Comparison of ENCODE assay signal across 13 cellular contexts in the genomic region with DNA sequence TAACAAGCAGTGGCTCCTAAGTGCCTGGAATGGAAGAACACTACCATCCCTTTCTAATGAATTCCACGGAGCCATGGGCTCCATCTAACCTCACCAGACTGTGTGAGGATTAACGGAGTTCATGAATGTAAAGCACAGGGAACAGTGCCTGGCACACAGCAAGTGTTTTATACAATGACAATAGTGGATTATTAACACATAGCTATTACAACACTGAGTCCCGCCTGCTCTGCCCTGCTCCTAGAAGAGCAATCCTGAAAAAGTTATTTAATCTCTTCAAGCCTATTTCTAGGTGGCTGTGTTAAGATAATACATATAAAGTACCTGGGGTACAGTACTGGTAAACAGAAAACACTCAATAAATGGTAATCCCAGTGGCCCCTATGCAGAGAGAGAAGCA. TPM values are rescaled to one million over a fixed set of nuclear protein-coding genes. Genes with fewer than 3 reads are reported as not detected.
DNase-seq lines count a peak whose midpoint lies in the region; ATAC-seq and TF ChIP-seq lines count a peak whose summit lies in the region.
"Had no signal": no experiment of that assay in that cellular context is flagged by ENCODE, and none has a peak within 500 bp of the region (broad histone marks: within the 10 kb centered on the region; RNA-seq: fewer than 3 reads in every experiment).

No MANE protein-coding gene starts in this region.

- H4K91ac ChIP-seq in IMR-90 (ENCODE audit: insufficient read depth, low read depth, low read length): no peak overlapping the region

- peak overlapping the region; percentile 20 for H3K27ac Mint-ChIP-seq in MCF 10A (ENCODE audit: low read depth, unreplicated experiment)
- H3K27ac Mint-ChIP-seq: CD4-positive, CD25-positive, alpha-beta regulatory T cell had no signal

- H3K36me3 ChIP-seq in breast epithelium (no peaks in the 10 kb centered on the region), IMR-90 (ENCODE audit: control insufficient read depth, insufficient read depth, low read length) (peaks cover 16% of the 10 kb centered on the region)

- H3K79me1 ChIP-seq in IMR-90 (ENCODE audit: low read depth in 1 of 2, low read length in 2 of 2): peaks cover 19 to 25% of the 10 kb centered on the region in 2 experiments

- H3K56ac ChIP-seq in IMR-90 (ENCODE audit: extremely low read depth, insufficient read depth, low read length): no peak overlapping the region

- H4K8ac ChIP-seq in IMR-90 (ENCODE audit: low read depth in 2 of 2, low read length in 2 of 2): no peak overlapping the region

- H3K4me1 Mint-ChIP-seq in MCF 10A (ENCODE audit: insufficient read depth, unreplicated experiment): peaks cover 29% of the 10 kb centered on the region

- TF ChIP-seq POLR2A in breast epithelium (IDR thresholded peaks at IDR 0.05) (no peak), IMR-90 (IDR thresholded peaks at IDR 0.05; ENCODE audit: low read depth, low read length) (no peak)

- peak overlapping the region; percentile 28; the same call in 1 of the 2 replicates for H4K5ac ChIP-seq in IMR-90 (ENCODE audit: low read depth, low read length)

- no peaks in the 10 kb centered on the region for H3K9me3 Mint-ChIP-seq in MCF 10A (ENCODE audit: unreplicated experiment)

- BruUV-seq in MCF 10A (replicated peaks; lab: Mats Ljungman, UMichigan): no TSS peak
- BruUV-seq in IMR-90 (replicated peaks; lab: Mats Ljungman, UMichigan): no TSS peak

- H3K4me3 ChIP-seq in breast epithelium (no peak overlapping the region), IMR-90 (ENCODE audit: insufficient read depth, low read depth, low read length) (no peak overlapping the region)
- H3K4me3 ChIP-seq: BLaER1 treated with 17β-estradiol and CSF1 and Interleukin-3, amounts not matched to agents 10 nM and 100 nM; GM23248; K562 had no signal

- H3K9me3 ChIP-seq in breast epithelium: no peaks in the 10 kb centered on the region
- no peaks in the 10 kb centered on the region for H3K9me3 ChIP-seq in IMR-90 (ENCODE audit: control insufficient read depth, insufficient read depth, low read length)

- H2AK5ac ChIP-seq in IMR-90 (ENCODE audit: low read depth, low read length): peak overlapping the region; percentile 13; the same call in 1 of the 2 replicates

- H2AFZ ChIP-seq in IMR-90 (replicated peaks; ENCODE audit: low read length, poor library complexity): no peak overlapping the region
- H2AFZ ChIP-seq: GM23248 had no signal

- in situ Hi-C loops in IMR-90 (cut with MboI; ENCODE audit: low sequenced_read_pairs): no loop called here

- 80% methylated on average over 1 of the region's 3 CpGs; no CpG with 5 or more reads in 1 of the 2 experiments for WGBS in IMR-90 (ENCODE audit: extremely low coverage in 2 of 2, insufficient read length in 1 of 2), 2 experiments

- intact Hi-C loops in MCF 10A (cut with micrococcal nuclease): loop anchor here (5.0 kb wide), 1 partner anchor 183 kb away; no protein-coding TSS in a partner anchor
- intact Hi-C loops in breast epithelium (cut with DNase I; ENCODE audit: low total_unique reads): no loop called here
- intact Hi-C loops in IMR-90 (cut with micrococcal nuclease): loop anchor here (2.0 to 10.0 kb wide), 3 partner anchors 100 to 384 kb away; no protein-coding TSS in a partner anchor

- no peak overlapping the region for H3K4me2 ChIP-seq in IMR-90 (ENCODE audit: low read depth, low read length)
- H3K4me2 ChIP-seq: BLaER1 treated with 17β-estradiol and CSF1 and Interleukin-3, amounts not matched to agents 10 nM and 100 nM had no signal

- H3K9me1 ChIP-seq in IMR-90 (ENCODE audit: insufficient read depth, low read length): no peaks in the 10 kb centered on the region

- 0 out of 3 replicates have a peak overlapping the region, but pooled peaks have one; percentile 50 for H2BK15ac ChIP-seq in IMR-90 (ENCODE audit: low read depth, low read length)

- H3K36me3 Mint-ChIP-seq in MCF 10A (ENCODE audit: insufficient read depth, unreplicated experiment): peaks cover 32% of the 10 kb centered on the region

- CTCF ChIA-PET in MCF 10A (lab: Yijun Ruan, JAX): interaction anchor here (0.6 to 12.3 kb wide), 19 partner anchors 9 to 1361 kb away, joined by 3 to 248 read pairs (median 4); no protein-coding TSS in a partner anchor
- CTCF ChIA-PET in IMR-90 (lab: Yijun Ruan, JAX): interaction anchor here (5.8 kb wide), 1 partner anchor 13 kb away, joined by 37 read pairs; no protein-coding TSS in a partner anchor

- H3K27ac ChIP-seq in breast epithelium (no peak overlapping the region), IMR-90 (ENCODE audit: insufficient read depth, low read length) (no peak overlapping the region)
- H3K27ac ChIP-seq: BLaER1 treated with 17β-estradiol and CSF1 and Interleukin-3, amounts not matched to agents 10 nM and 100 nM; GM23248 had no signal

- no peak for ATAC-seq in IMR-90 (ENCODE audit: low read depth)
- peak; percentile 69 for ATAC-seq in left lobe of liver
- ATAC-seq in HG03175 (IDR thresholded peaks at IDR 0.05; ENCODE audit: unreplicated experiment): no peak
- ATAC-seq: K562 had no signal

- peaks cover 3% of the 10 kb centered on the region; the same call in 1 of the 2 replicates for H4K20me1 ChIP-seq in IMR-90 (ENCODE audit: insufficient read depth, low read length)

- H3K27me3 Mint-ChIP-seq in MCF 10A (ENCODE audit: insufficient read depth, unreplicated experiment): no peaks in the 10 kb centered on the region
- H3K27me3 Mint-ChIP-seq: CD4-positive, CD25-positive, alpha-beta regulatory T cell had no signal

- POLR2A ChIA-PET in MCF 10A (lab: Yijun Ruan, JAX) (interaction anchor here (0.7 to 4.2 kb wide), 4 partner anchors 13 to 273 kb away, joined by 3 to 33 read pairs (median 12); a partner anchor contains a TSS), IMR-90 (lab: Charles Lee; ENCODE audit: unreplicated experiment) (no interaction called here)

- 0 out of 2 replicates have a peak overlapping the region, but pooled peaks have one; percentile 19 for H3K4ac ChIP-seq in IMR-90 (ENCODE audit: low read depth, low read length)

- dilution Hi-C loops in IMR-90 (cut with HindIII; ENCODE audit: low sequenced_read_pairs, unreplicated experiment): no loop called here

- peak overlapping the region; percentile 45; the same call in 1 of the 2 replicates for H2BK20ac ChIP-seq in IMR-90 (ENCODE audit: low read depth, low read length)

- H3K4me3 Mint-ChIP-seq in MCF 10A (ENCODE audit: unreplicated experiment): no peak overlapping the region
- H3K4me3 Mint-ChIP-seq: CD4-positive, CD25-positive, alpha-beta regulatory T cell had no signal

- TF ChIP-seq CTCF in MCF 10A (IDR thresholded peaks at IDR 0.05; ENCODE audit: unreplicated experiment) (no peak), breast epithelium (IDR thresholded peaks at IDR 0.05) (no peak), IMR-90 (conservative IDR thresholded peaks at IDR 0.05; ENCODE audit: low read depth, low read length) (no peak)

- no peak overlapping the region; the same call in 1 of the 2 replicates for H3K23ac ChIP-seq in IMR-90 (ENCODE audit: low read depth, low read length)

- no peak for TF ChIP-seq RAD21 in IMR-90 (IDR thresholded peaks at IDR 0.05; ENCODE audit: low read length)

- H3K27me3 ChIP-seq in breast epithelium (no peaks in the 10 kb centered on the region), IMR-90 (ENCODE audit: control insufficient read depth, insufficient read depth, low read length) (no peaks in the 10 kb centered on the region)
- H3K27me3 ChIP-seq: BLaER1 treated with 17β-estradiol and CSF1 and Interleukin-3, amounts not matched to agents 10 nM and 100 nM had no signal

- no peak overlapping the region for H2AK9ac ChIP-seq in IMR-90 (replicated peaks; ENCODE audit: low read depth, low read length, poor library complexity)

- H2BK120ac ChIP-seq in IMR-90 (ENCODE audit: low read depth, low read length): peak overlapping the region; percentile 23; the same call in 1 of the 2 replicates

- DNase-seq in MCF 10A (ENCODE audit: unreplicated experiment) (no peak), breast epithelium (ENCODE audit: low spot score in 2 of 2) (no peak), IMR-90 (no peak), left lobe of liver (ENCODE audit: low spot score) (no peak), NCI-H446 treated with DMSO at 0.1 percent for 48 hours (lab: John Stamatoyannopoulos, UW) (no peak), DMS 273 treated with DMSO at 0.1 percent for 48 hours (lab: John Stamatoyannopoulos, UW) (no peak)
- DNase-seq: ACHN; CD4-positive, CD25-positive, alpha-beta regulatory T cell; GM23248; H7 had no signal

- H3K18ac ChIP-seq in IMR-90 (ENCODE audit: low read depth, low read length): peak overlapping the region; percentile 53; the same call in 1 of the 2 replicates

- H3K4me1 ChIP-seq in breast epithelium (no peaks in the 10 kb centered on the region), IMR-90 (ENCODE audit: control insufficient read depth, insufficient read depth, low read length) (peaks cover 10% of the 10 kb centered on the region)
- H3K4me1 ChIP-seq: BLaER1 treated with 17β-estradiol and CSF1 and Interleukin-3, amounts not matched to agents 10 nM and 100 nM had no signal

- H3K9ac ChIP-seq in IMR-90 (ENCODE audit: low read depth, low read length): no peak overlapping the region
- H3K9ac ChIP-seq: BLaER1 treated with 17β-estradiol and CSF1 and Interleukin-3, amounts not matched to agents 10 nM and 100 nM; GM23248 had no signal

- peak overlapping the region; percentile 10 for H2BK5ac ChIP-seq in IMR-90 (ENCODE audit: low read depth, low read length, poor library complexity, severe bottlenecking)

- H3K14ac ChIP-seq in IMR-90 (replicated peaks; ENCODE audit: low read depth, low read length): no peak overlapping the region; the same call in 1 of the 2 replicates

TF ChIP-seq in IMR-90, 13 proteins besides CTCF, POLR2A, EP300 and RAD21 (continues in another document):
- no peak for TF ChIP-seq MXI1 (IDR thresholded peaks at IDR 0.05; ENCODE audit: borderline replicate concordance, low read depth, low read length)
- TF ChIP-seq, protein P1, sequence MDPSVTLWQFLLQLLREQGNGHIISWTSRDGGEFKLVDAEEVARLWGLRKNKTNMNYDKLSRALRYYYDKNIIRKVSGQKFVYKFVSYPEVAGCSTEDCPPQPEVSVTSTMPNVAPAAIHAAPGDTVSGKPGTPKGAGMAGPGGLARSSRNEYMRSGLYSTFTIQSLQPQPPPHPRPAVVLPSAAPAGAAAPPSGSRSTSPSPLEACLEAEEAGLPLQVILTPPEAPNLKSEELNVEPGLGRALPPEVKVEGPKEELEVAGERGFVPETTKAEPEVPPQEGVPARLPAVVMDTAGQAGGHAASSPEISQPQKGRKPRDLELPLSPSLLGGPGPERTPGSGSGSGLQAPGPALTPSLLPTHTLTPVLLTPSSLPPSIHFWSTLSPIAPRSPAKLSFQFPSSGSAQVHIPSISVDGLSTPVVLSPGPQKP (IDR thresholded peaks at IDR 0.05; ENCODE audit: borderline replicate concordance, low read depth, low read length): no peak
- TF ChIP-seq FOS (IDR thresholded peaks at IDR 0.05; ENCODE audit: low read depth, low read length): no peak
- TF ChIP-seq SMC3 (IDR thresholded peaks at IDR 0.05; ENCODE audit: low read depth, low read length): no peak

RNA-seq across cellular contexts. Expression of a gene that starts 51.4 kb away (rescaled TPM):
- total RNA-seq in MCF 10A (2022): 76.1 and 79.8 TPM in 2 replicates
- total RNA-seq in breast epithelium: 100 to 1,000 TPM in 2 of 3 donors, 10 to 100 TPM in 1; 77.9 to 153 (median 150) TPM
- 106 TPM in 2 replicates for total RNA-seq in IMR-90 (2012; rRNA removed)
- 35.0 and 42.4 TPM in 2 replicates for polyA plus RNA-seq in IMR-90 (2012; rRNA removed)
- polyA plus RNA-seq in IMR-90 (2012; cell fraction: cytosol; rRNA removed): 12.1 and 16.0 TPM in 2 replicates
- 16.5 and 76.9 TPM in 2 replicates for polyA plus RNA-seq in IMR-90 (2012; cell fraction: nucleus; rRNA removed; ENCODE audit: low replicate concordance)
- total RNA-seq in left lobe of liver: 14.2 TPM
